In genomic region chr18:63472380-63472779, GRCh38 we compare ENCODE assay signal across 23 cellular contexts. TPM values are rescaled to one million over a fixed set of nuclear protein-coding genes. Genes with fewer than 3 reads are reported as not detected.
DNase-seq lines count a peak whose midpoint lies in the region; TF ChIP-seq lines count a peak whose summit lies in the region.
"Had no signal": no experiment of that assay in that cellular context is flagged by ENCODE, and none has a peak within 500 bp of the region (broad histone marks: within the 10 kb centered on the region; RNA-seq: fewer than 3 reads in every experiment).

No MANE protein-coding gene starts in this region.

- H3K9me3 ChIP-seq in mammary epithelial cell (replicated peaks; ENCODE audit: insufficient read depth, low read length) = no peaks in the 10 kb centered on the region
- H3K9me3 ChIP-seq: spleen, uterus had no signal

- H3K4me3 ChIP-seq in mammary epithelial cell (replicated peaks in 1 of 3; ENCODE audit: insufficient read depth in 1 of 3, low read depth in 2 of 3, low read length in 3 of 3) = no peak overlapping the region
- H3K4me3 ChIP-seq: K562, neural progenitor cell, spleen, uterus had no signal

- WGBS in mammary epithelial cell (ENCODE audit: low coverage, missing lambda C conversion rate) = 8% methylated on average over 5 of the region's 5 CpGs

- peak overlapping the region; percentile 40 for H3K4me2 ChIP-seq in mammary epithelial cell (ENCODE audit: insufficient read depth, low read depth, low read length)
- H3K4me2 ChIP-seq: neural progenitor cell had no signal

- peak overlapping the region; percentile 90 for H3K9ac ChIP-seq in mammary epithelial cell (ENCODE audit: insufficient read depth, low read length)
- H3K9ac ChIP-seq: neural progenitor cell had no signal

- no peak overlapping the region for H2AFZ ChIP-seq in mammary epithelial cell (ENCODE audit: low read depth, low read length)
- H2AFZ ChIP-seq: neural progenitor cell had no signal

- H3K27ac ChIP-seq in 22Rv1 = 0 out of 2 replicates have a peak overlapping the region, but pooled peaks have one; percentile 0
- peak overlapping the region; percentile 100 for H3K27ac ChIP-seq in mammary epithelial cell (ENCODE audit: insufficient read depth, low read depth, low read length)
- H3K27ac ChIP-seq: neural progenitor cell, spleen, uterus had no signal

- dilution Hi-C loops in mammary epithelial cell (cut with HindIII; ENCODE audit: low sequenced_read_pairs) = no loop called here

- no peaks in the 10 kb centered on the region for H3K36me3 ChIP-seq in mammary epithelial cell (ENCODE audit: insufficient read depth, low read length)
- H3K36me3 ChIP-seq: neural progenitor cell, spleen, uterus had no signal

- no TSS peak for BruUV-seq in mammary epithelial cell (replicated peaks; lab: Mats Ljungman, UMichigan)

- peaks cover 41% of the 10 kb centered on the region for H3K4me1 ChIP-seq in mammary epithelial cell (ENCODE audit: insufficient read depth, low read length)
- H3K4me1 ChIP-seq: neural progenitor cell, spleen, uterus had no signal

- H3K27me3 ChIP-seq in mammary epithelial cell (ENCODE audit: insufficient read depth, low read length) = no peaks in the 10 kb centered on the region
- H3K27me3 ChIP-seq: neural progenitor cell, uterus had no signal

- DNase-seq in HT1080 (ENCODE audit: low read depth) (peak; percentile 82), mammary epithelial cell (peak; percentile 100), mucosa of gallbladder (ENCODE audit: low spot score) (peak; percentile 23), SW 1271 (lab: John Stamatoyannopoulos, UW) (no peak), NCI-H1105 treated with DMSO at 0.1 percent for 48 hours (lab: John Stamatoyannopoulos, UW) (no peak), GM19240 (ENCODE audit: insufficient read length, low spot score) (no peak), T-helper 9 cell (no peak)
- DNase-seq: ACHN; activated naive CD8-positive, alpha-beta T cell treated with anti-CD3 and anti-CD28 coated beads, Interleukin-2, amount 10 ng/mL, durations not matched to agents 7 days and 5 days; C1 segment of cervical spinal cord; cortex of kidney; DMS153; H9; MV-4-11; NCI-H2029; SIG-M5; spleen; T1000; uterus had no signal

- intact Hi-C loops in mammary epithelial cell (cut with micrococcal nuclease) = loop anchor here (1.0 kb wide), 2 partner anchors 28 to 45 kb away; no protein-coding TSS in a partner anchor

- H3K79me2 ChIP-seq in mammary epithelial cell (ENCODE audit: insufficient read depth, low read length) = peaks cover 25% of the 10 kb centered on the region

- CTCF ChIA-PET in mammary epithelial cell (lab: Charles Lee; ENCODE audit: low non-redundant PET) = no interaction called here

- H4K20me1 ChIP-seq in mammary epithelial cell (ENCODE audit: insufficient read depth, low read length) = no peaks in the 10 kb centered on the region

- in situ Hi-C loops in mammary epithelial cell (cut with MboI; ENCODE audit: low sequenced_read_pairs in 2 of 2) = no loop called here

- TF ChIP-seq CTCF in 22Rv1 (IDR thresholded peaks at IDR 0.05) (no peak), mammary epithelial cell (conservative IDR thresholded peaks at IDR 0.05 in 1 of 2, IDR thresholded peaks at IDR 0.05 in 1 of 2; ENCODE audit: extremely low read depth in 1 of 2, insufficient read depth in 1 of 2, low read depth in 1 of 2, low read length in 2 of 2) (no peak)

RNA-seq across cellular contexts. Expression of gene SERPINB5, which starts 4.4 kb away (rescaled TPM):
- 35.3 and 38.0 TPM in 2 replicates for total RNA-seq in HT1080 (2014; rRNA removed; shearing (Covaris generic))
- polyA plus RNA-seq in HT1080 (2015; cell fraction: cytosol; rRNA removed) = 27.7 and 32.8 TPM in 2 replicates
- polyA plus RNA-seq in HT1080 (2015; cell fraction: nucleus; rRNA removed) = 43.8 and 58.0 TPM in 2 replicates
- total RNA-seq in mammary epithelial cell (100 to 1,000 TPM; 428 to 490 TPM), mucosa of gallbladder (0.14 TPM)
- 525 TPM for polyA plus RNA-seq in mammary epithelial cell
- polyA minus RNA-seq in mammary epithelial cell = 393 TPM
- total RNA-seq: activated naive CD8-positive, alpha-beta T cell treated with anti-CD3 and anti-CD28 coated beads, Interleukin-2, amount 10 ng/mL, durations not matched to agents 7 days and 5 days; activated T-helper 1 cell treated with anti-CD3 and anti-CD28 coated beads, Interleukin-12 subunit alpha, Interleukin-12 subunit beta, Interleukin-2, Interleukin-4 antibody, amounts not matched to agents 30 ng/mL and 10 ng/mL and 1 ng/mL, durations not matched to agents 14 hours and 24 hours and 36 hours; H9; spleen had no signal

RNA-seq across cellular contexts. Expression of gene VPS4B, which starts 50.1 kb away (rescaled TPM):
- 42.9 and 46.2 TPM in 2 replicates for total RNA-seq in HT1080 (2014; rRNA removed; shearing (Covaris generic))
- polyA plus RNA-seq in HT1080 (2015; cell fraction: cytosol; rRNA removed) = 37.3 and 45.1 TPM in 2 replicates
- 50.6 and 54.1 TPM in 2 replicates for polyA plus RNA-seq in HT1080 (2015; cell fraction: nucleus; rRNA removed)
- total RNA-seq in mammary epithelial cell (10 to 100 TPM; 60.8 to 94.4 TPM), mucosa of gallbladder (80.5 TPM)
- polyA plus RNA-seq in mammary epithelial cell = 31.0 TPM
- polyA minus RNA-seq in mammary epithelial cell = 30.0 TPM

Comparison
In these comparisons a context has a peak if more than half of its experiments do, and no peak if none do; other contexts are left out.
1. DNase-seq: peak in HT1080 (single experiment), mammary epithelial cell (single experiment) and mucosa of gallbladder (single experiment); none in SW 1271 (0 of 2), NCI-H1105 treated with DMSO at 0.1 percent for 48 hours (single experiment), GM19240 (single experiment) and T-helper 9 cell (single experiment).
2. RNA of gene SERPINB5, which starts 4.4 kb away (total RNA-seq): 428 to 490 TPM in mammary epithelial cell and 35.3 to 38.0 TPM in HT1080; 0.14 TPM in mucosa of gallbladder (single experiment); every median in the first group is over 10 times any median in the second.